In genomic region chr21:33229099-33229775, GRCh38 we compare ENCODE assay signal across 8 cellular contexts. TPM values are rescaled to one million over a fixed set of nuclear protein-coding genes. Genes with fewer than 3 reads are reported as not detected.
DNase-seq lines count a peak whose midpoint lies in the region; ATAC-seq and TF ChIP-seq lines count a peak whose summit lies in the region.

No MANE protein-coding gene starts in this region.

- TF ChIP-seq CTCF in SK-N-SH (IDR thresholded peaks at IDR 0.05) (no peak), RWPE1 (conservative IDR thresholded peaks at IDR 0.05; ENCODE audit: low read depth) (no peak)

- intact Hi-C loops in right cardiac atrium (cut with DNase I) = no loop called here

- 37% methylated on average over 17 of the region's 17 CpGs for WGBS in SK-N-SH (ENCODE audit: low lambda C conversion rate)
- 39% methylated on average over 17 of the region's 17 CpGs for WGBS in right cardiac atrium

- H3K9me3 ChIP-seq in SK-N-SH (no peaks in the 10 kb centered on the region), right cardiac atrium (ENCODE audit: control insufficient read depth, low read length) (no peaks in the 10 kb centered on the region)

- ATAC-seq in SK-N-SH treated with all-trans-retinoic acid at 6 μM for 48 hours (no peak), right cardiac atrium (no peak)

- peak overlapping the region; percentile 80 for H2AFZ ChIP-seq in SK-N-SH (ENCODE audit: low read depth)

- H3K4me3 ChIP-seq in SK-N-SH (ENCODE audit: low read depth in 2 of 2, low read length in 1 of 2) (peak overlapping the region; percentile 89 to 97), right cardiac atrium (ENCODE audit: low read length) (peak overlapping the region; percentile 94)

- no peaks in the 10 kb centered on the region for H3K36me3 ChIP-seq in SK-N-SH (replicated peaks in 1 of 2; ENCODE audit: control insufficient read depth in 1 of 2, insufficient read depth in 2 of 2, low read length in 1 of 2)

- H3K27ac ChIP-seq in SK-N-SH (ENCODE audit: low read depth in 2 of 2, low read length in 1 of 2) = no peak overlapping the region
- H3K27ac ChIP-seq in RWPE1 = peak overlapping the region; percentile 84
- H3K27ac ChIP-seq in right cardiac atrium (ENCODE audit: low read length) = peak overlapping the region; percentile 36
- peak overlapping the region; percentile 51 for H3K27ac ChIP-seq in substantia nigra (ENCODE audit: low read depth, low read length, poor library complexity, severe bottlenecking)

- peak overlapping the region; percentile 55 for H3K4me2 ChIP-seq in SK-N-SH

- peaks cover 28% of the 10 kb centered on the region for H3K79me2 ChIP-seq in SK-N-SH (ENCODE audit: insufficient read depth)

- no peak for TF ChIP-seq EP300 in SK-N-SH (IDR thresholded peaks at IDR 0.05; ENCODE audit: borderline replicate concordance in 1 of 2, low read depth in 1 of 2, low read length in 1 of 2)

- no peak overlapping the region for H3K9ac ChIP-seq in SK-N-SH

- TF ChIP-seq RAD21 in SK-N-SH (IDR thresholded peaks at IDR 0.05; ENCODE audit: low read length) = no peak

- peaks cover 7 to 22% of the 10 kb centered on the region in 2 experiments; a peak in 3 of 4 replicates for H3K4me1 ChIP-seq in SK-N-SH (ENCODE audit: control insufficient read depth in 1 of 2, insufficient read depth in 2 of 2, low read depth in 1 of 2, low read length in 1 of 2)
- H3K4me1 ChIP-seq in right cardiac atrium (ENCODE audit: control insufficient read depth, insufficient read depth, low read length) = no peaks in the 10 kb centered on the region

- no peaks in the 10 kb centered on the region for H4K20me1 ChIP-seq in SK-N-SH (ENCODE audit: insufficient read depth)

- H3K27me3 ChIP-seq in SK-N-SH (ENCODE audit: insufficient read depth) (peaks cover 11% of the 10 kb centered on the region; the same call in 1 of the 2 replicates), right cardiac atrium (ENCODE audit: control insufficient read depth, insufficient read depth) (no peaks in the 10 kb centered on the region)

- DNase-seq in SK-N-SH (peak; percentile 21), RWPE1 (ENCODE audit: low spot score) (no peak), right cardiac atrium (peak in 1 of 3 donors; percentile 45), substantia nigra (lab: John Stamatoyannopoulos, UW) (peak in 1 of 49 donors; percentile 38), SHP77 treated with DMSO at 0.1 percent for 48 hours (lab: John Stamatoyannopoulos, UW) (no peak), OCI-M2 (lab: John Stamatoyannopoulos, UW; ENCODE audit: unreplicated experiment) (no peak)
- no peak for DNase-seq in effector CD8-positive, alpha-beta T cell (lab: John Stamatoyannopoulos, UW)

- peaks cover 5% of the 10 kb centered on the region for H3F3A ChIP-seq in SK-N-SH (replicated peaks; ENCODE audit: insufficient read depth)

- POLR2A ChIA-PET in SK-N-SH (lab: Yijun Ruan, JAX) (no interaction called here), RWPE1 (lab: Yijun Ruan, JAX; ENCODE audit: low non-redundant PET) (no interaction called here)

- no peaks in the 10 kb centered on the region for H3K9me2 ChIP-seq in SK-N-SH

- CTCF ChIA-PET in SK-N-SH (lab: Yijun Ruan, JAX) (interaction anchor here (0.6 to 1.9 kb wide), 7 partner anchors 32 to 628 kb away, joined by 3 to 9 read pairs (median 3); no protein-coding TSS in a partner anchor), RWPE1 (lab: Yijun Ruan, JAX) (interaction anchor here (0.6 kb wide), 1 partner anchor 208 kb away, joined by 6 read pairs; no protein-coding TSS in a partner anchor)

TF ChIP-seq in SK-N-SH, 30 proteins besides CTCF, POLR2A, EP300 and RAD21:
- no peak for TF ChIP-seq SMC3 (IDR thresholded peaks at IDR 0.05; ENCODE audit: low read depth, low read length)
- no peak for TF ChIP-seq CHD2 (IDR thresholded peaks at IDR 0.05; ENCODE audit: low read length, partially characterized antibody)
- TF ChIP-seq SIN3A (IDR thresholded peaks at IDR 0.05; ENCODE audit: borderline replicate concordance, low read depth, low read length) = no peak
- no peak for TF ChIP-seq YY1 (IDR thresholded peaks at IDR 0.05; ENCODE audit: low read depth)

TF ChIP-seq in SK-N-SH treated with all-trans-retinoic acid at 6 μM for 48 hours, 23 proteins besides CTCF, POLR2A, EP300 and RAD21 (continues in another document):
- TF ChIP-seq ESRRG (CRISPR knock-in tag; IDR thresholded peaks at IDR 0.05) (no peak), ISL1 (CRISPR knock-in tag; IDR thresholded peaks at IDR 0.05) (no peak), GLIS3 (CRISPR knock-in tag; IDR thresholded peaks at IDR 0.05) (no peak), SNAI2 (CRISPR knock-in tag; IDR thresholded peaks at IDR 0.05) (no peak), CSRNP3 (CRISPR knock-in tag; IDR thresholded peaks at IDR 0.05) (no peak), POU6F1 (CRISPR knock-in tag; IDR thresholded peaks at IDR 0.05; ENCODE audit: borderline replicate concordance, low read depth) (no peak), RARB (CRISPR knock-in tag; IDR thresholded peaks at IDR 0.05) (no peak), ZNF565 (CRISPR knock-in tag; conservative IDR thresholded peaks at IDR 0.05; ENCODE audit: low read depth) (no peak), PPARA (CRISPR knock-in tag; IDR thresholded peaks at IDR 0.05; ENCODE audit: borderline replicate concordance) (no peak), ZFP3 (CRISPR knock-in tag; IDR thresholded peaks at IDR 0.05) (no peak), ZC3H10 (CRISPR knock-in tag; IDR thresholded peaks at IDR 0.05) (no peak), TCF4 (CRISPR knock-in tag; IDR thresholded peaks at IDR 0.05; ENCODE audit: borderline replicate concordance) (no peak), CREB5 (CRISPR knock-in tag; IDR thresholded peaks at IDR 0.05; ENCODE audit: low read depth) (no peak), PATZ1 (CRISPR knock-in tag; IDR thresholded peaks at IDR 0.05; ENCODE audit: borderline replicate concordance) (no peak), ZNF70 (CRISPR knock-in tag; IDR thresholded peaks at IDR 0.05) (no peak), CSDC2 (CRISPR knock-in tag; IDR thresholded peaks at IDR 0.05) (no peak), OSR1 (CRISPR knock-in tag; IDR thresholded peaks at IDR 0.05) (no peak)

RNA-seq across cellular contexts. Expression of gene IFNAR2, which starts 0.5 kb away (rescaled TPM):
- polyA plus RNA-seq in SK-N-SH (2012; rRNA removed) (10.4 and 16.8 TPM in 2 replicates), right cardiac atrium (12.7 TPM)
- polyA plus RNA-seq in SK-N-SH (2012; cell fraction: cytosol; rRNA removed) = 18.2 and 19.3 TPM in 2 replicates
- polyA plus RNA-seq in SK-N-SH (2012; cell fraction: nucleus; rRNA removed) = 5.3 and 9.4 TPM in 2 replicates
- total RNA-seq in right cardiac atrium = 10 to 100 TPM; 11.8 to 21.7 (median 16.8) TPM

RNA-seq across cellular contexts. Expression of gene IL10RB, which starts 36.9 kb away (rescaled TPM):
- polyA plus RNA-seq in SK-N-SH (2012; rRNA removed) (19.8 and 20.1 TPM in 2 replicates), right cardiac atrium (11.6 TPM)
- polyA plus RNA-seq in SK-N-SH (2012; cell fraction: cytosol; rRNA removed) = 21.6 and 22.8 TPM in 2 replicates
- polyA plus RNA-seq in SK-N-SH (2012; cell fraction: nucleus; rRNA removed) = 7.4 and 11.5 TPM in 2 replicates
- total RNA-seq in right cardiac atrium = 10 to 100 TPM in 3 of 4 donors, 1 to 10 TPM in 1; 9.8 to 11.9 (median 11.3) TPM

Comparison
In these comparisons a context has a peak if more than half of its experiments do, and no peak if none do; other contexts are left out.
1. H3K27ac ChIP-seq: peak in RWPE1 (single experiment), right cardiac atrium (single experiment) and substantia nigra (single experiment); none in SK-N-SH (0 of 2).